Comparison of ENCODE assay signal across 17 cellular contexts in the genomic region with DNA sequence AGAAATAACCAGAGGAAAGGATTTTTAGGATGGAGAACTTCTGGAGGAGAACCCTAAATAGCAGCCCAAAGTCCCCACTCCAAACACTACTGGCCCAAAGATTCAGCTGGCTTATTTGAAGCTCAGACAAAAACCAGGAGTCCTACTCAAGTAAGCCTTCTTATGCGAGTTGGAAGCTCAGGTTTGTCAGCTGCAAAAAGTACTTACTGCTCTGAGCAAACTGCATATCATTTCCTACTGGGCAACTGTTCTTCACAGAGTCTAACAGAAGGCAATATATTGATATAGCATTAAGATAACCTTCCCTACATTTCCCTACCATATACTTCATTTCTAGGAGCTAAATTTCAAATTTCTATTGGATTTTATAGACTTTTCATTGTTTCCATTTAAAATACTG.
DNase-seq lines count a peak whose midpoint lies in the region; ATAC-seq and TF ChIP-seq lines count a peak whose summit lies in the region.
"Had no signal": no experiment of that assay in that cellular context is flagged by ENCODE, and none has a peak within 500 bp of the region (broad histone marks: within the 10 kb centered on the region; RNA-seq: fewer than 3 reads in every experiment).

No MANE protein-coding gene starts in this region.

- H3K4me3 ChIP-seq in BLaER1, result no peak overlapping the region
- H3K4me3 ChIP-seq in OCI-LY1 (ENCODE audit: low read depth, low read length, poor library complexity, severe bottlenecking), result no peak overlapping the region
- H3K4me3 ChIP-seq in gastroesophageal sphincter, result no peak overlapping the region
- no peak overlapping the region for H3K4me3 ChIP-seq in neutrophil (ENCODE audit: low read depth in 1 of 2, low read length in 1 of 2)
- H3K4me3 ChIP-seq in neuronal stem cell (ENCODE audit: low read length in 2 of 2), result no peak overlapping the region
- no peak overlapping the region for H3K4me3 ChIP-seq in stomach
- H3K4me3 ChIP-seq: ascending aorta, colonic mucosa, lung had no signal

- no peak overlapping the region for H2AK5ac ChIP-seq in neuronal stem cell (ENCODE audit: low read depth, low read length)

- TF ChIP-seq CTCF in OCI-LY1 (IDR thresholded peaks at IDR 0.05; ENCODE audit: low read length), result no peak
- TF ChIP-seq CTCF in gastroesophageal sphincter (IDR thresholded peaks at IDR 0.05), result no peak
- TF ChIP-seq CTCF in neutrophil (IDR thresholded peaks at IDR 0.05), result no peak
- TF ChIP-seq CTCF in stomach (IDR thresholded peaks at IDR 0.05), result no peak

- H3K27me3 ChIP-seq in BLaER1, result no peaks in the 10 kb centered on the region
- H3K27me3 ChIP-seq in OCI-LY1 (ENCODE audit: insufficient read depth, low read length), result no peaks in the 10 kb centered on the region
- no peaks in the 10 kb centered on the region for H3K27me3 ChIP-seq in gastroesophageal sphincter
- no peaks in the 10 kb centered on the region for H3K27me3 ChIP-seq in neutrophil
- H3K27me3 ChIP-seq in neuronal stem cell (ENCODE audit: control insufficient read depth in 3 of 3, insufficient read depth in 3 of 3, low read depth in 1 of 3, low read length in 3 of 3), result no peaks in the 10 kb centered on the region
- no peaks in the 10 kb centered on the region for H3K27me3 ChIP-seq in stomach
- H3K27me3 ChIP-seq: ascending aorta, colonic mucosa had no signal

- no peaks in the 10 kb centered on the region for H3K9me2 ChIP-seq in OCI-LY1 (ENCODE audit: low read depth, low read length)

- H3K14ac ChIP-seq in neuronal stem cell (ENCODE audit: low read length), result no peak overlapping the region

- no peak overlapping the region for H2BK15ac ChIP-seq in neuronal stem cell (ENCODE audit: low read length)

- H2BK12ac ChIP-seq in neuronal stem cell (ENCODE audit: low read length), result no peak overlapping the region

- no peak overlapping the region for H3K4ac ChIP-seq in neuronal stem cell (ENCODE audit: low read length)

- H3K9me3 ChIP-seq in BLaER1 (no peaks in the 10 kb centered on the region), OCI-LY1 (ENCODE audit: low read length) (no peaks in the 10 kb centered on the region), gastroesophageal sphincter (no peaks in the 10 kb centered on the region), neutrophil (no peaks in the 10 kb centered on the region), neuronal stem cell (replicated peaks in 1 of 2; ENCODE audit: control insufficient read depth in 2 of 2, insufficient read depth in 1 of 2, low read depth in 1 of 2, low read length in 2 of 2) (no peaks in the 10 kb centered on the region), stomach (no peaks in the 10 kb centered on the region)
- H3K9me3 ChIP-seq: ascending aorta, colonic mucosa had no signal

- H3K4me2 ChIP-seq in BLaER1, result no peak overlapping the region
- H3K4me2 ChIP-seq in OCI-LY1 (ENCODE audit: low read length), result no peak overlapping the region
- no peak overlapping the region for H3K4me2 ChIP-seq in neuronal stem cell (ENCODE audit: insufficient read depth, low read length, poor library complexity, severe bottlenecking)

- ATAC-seq in gastroesophageal sphincter, result no peak
- no peak for ATAC-seq in GM18858 (IDR thresholded peaks at IDR 0.05; ENCODE audit: unreplicated experiment)
- ATAC-seq: WTC11 had no signal

- no peak overlapping the region for H3K18ac ChIP-seq in neuronal stem cell (ENCODE audit: low read length)

- TF ChIP-seq EP300 in gastroesophageal sphincter (IDR thresholded peaks at IDR 0.05) (no peak), stomach (IDR thresholded peaks at IDR 0.05) (no peak)

- peaks cover 17% of the 10 kb centered on the region for H3K4me1 ChIP-seq in BLaER1
- peaks cover 21% of the 10 kb centered on the region for H3K4me1 ChIP-seq in OCI-LY1 (ENCODE audit: insufficient read depth, low read length, severe bottlenecking)
- H3K4me1 ChIP-seq in gastroesophageal sphincter, result peaks cover 0 to 30% (median 15%) of the 10 kb centered on the region in 3 donors
- peaks cover 36 to 38% of the 10 kb centered on the region in 2 experiments for H3K4me1 ChIP-seq in neutrophil (ENCODE audit: control insufficient read depth in 1 of 2, insufficient read depth in 1 of 2, low read depth in 1 of 2, low read length in 1 of 2)
- no peaks in the 10 kb centered on the region for H3K4me1 ChIP-seq in neuronal stem cell (ENCODE audit: control insufficient read depth in 2 of 2, insufficient read depth in 1 of 2, low read depth in 1 of 2, low read length in 2 of 2)
- peaks cover 0 to 24% (median 11%) of the 10 kb centered on the region in 4 donors for H3K4me1 ChIP-seq in stomach
- H3K4me1 ChIP-seq: ascending aorta, colonic mucosa had no signal

- no peak overlapping the region for H3K23ac ChIP-seq in neuronal stem cell (ENCODE audit: low read depth, low read length, poor library complexity)

- no peak overlapping the region for H4K91ac ChIP-seq in neuronal stem cell (ENCODE audit: low read depth, low read length, poor library complexity)

- TF ChIP-seq POLR2A in gastroesophageal sphincter (IDR thresholded peaks at IDR 0.05) (no peak), stomach (IDR thresholded peaks at IDR 0.05) (no peak)

- H2AFZ ChIP-seq in OCI-LY1 (ENCODE audit: low read length) (no peak overlapping the region), neuronal stem cell (ENCODE audit: low read length) (no peak overlapping the region)

- no peak overlapping the region for H2BK5ac ChIP-seq in neuronal stem cell (ENCODE audit: low read length)

- no peaks in the 10 kb centered on the region for H4K20me1 ChIP-seq in BLaER1
- no peaks in the 10 kb centered on the region for H4K20me1 ChIP-seq in OCI-LY1 (ENCODE audit: insufficient read depth, low read length)

- peak overlapping the region; percentile 32; the same call in 1 of the 2 replicates for H3K27ac ChIP-seq in BLaER1
- H3K27ac ChIP-seq in OCI-LY1 (ENCODE audit: low read depth, low read length, poor library complexity, severe bottlenecking), result peak overlapping the region; percentile 54
- H3K27ac ChIP-seq in gastroesophageal sphincter, result peak overlapping the region in 3 of 4 donors; percentile 44 to 67 (median 53)
- peak overlapping the region; percentile 80 for H3K27ac ChIP-seq in neutrophil
- H3K27ac ChIP-seq in neuronal stem cell (replicated peaks; ENCODE audit: low read length), result no peak overlapping the region
- peak overlapping the region in 1 of 5 donors; percentile 38 for H3K27ac ChIP-seq in stomach
- H3K27ac ChIP-seq: ascending aorta, RWPE1 had no signal

- H3K9ac ChIP-seq in BLaER1 (no peak overlapping the region), OCI-LY1 (ENCODE audit: low read length) (no peak overlapping the region), neuronal stem cell (ENCODE audit: low read depth, low read length, poor library complexity) (no peak overlapping the region)

- 14% methylated on average over 1 of the region's 1 CpG; no CpG with 5 or more reads in 1 of the 2 donors for WGBS in gastroesophageal sphincter (ENCODE audit: low coverage in 1 of 2), 2 donors
- WGBS in neuronal stem cell (ENCODE audit: extremely low coverage in 2 of 2, insufficient read length in 2 of 2, insufficient replicate concordance in 1 of 2), 2 donors, result no CpG with 5 or more reads among the region's 1 CpG
- WGBS in stomach, 5 donors, result 46 to 75% (median 61%) methylated on average over 1 of the region's 1 CpG

- H3F3A ChIP-seq in OCI-LY1 (ENCODE audit: insufficient read depth, low read length), result no peaks in the 10 kb centered on the region

- H2BK120ac ChIP-seq in neuronal stem cell (ENCODE audit: low read depth, low read length), result no peak overlapping the region

- no peak overlapping the region for H4K8ac ChIP-seq in neuronal stem cell (ENCODE audit: low read depth, low read length)

- H3K36me3 ChIP-seq in BLaER1 (peaks cover 92% of the 10 kb centered on the region), OCI-LY1 (ENCODE audit: insufficient read depth, low read length) (peaks cover 81% of the 10 kb centered on the region), gastroesophageal sphincter (peaks cover 0 to 25% of the 10 kb centered on the region in 2 donors), neutrophil (peaks cover 91% of the 10 kb centered on the region), neuronal stem cell (replicated peaks in 1 of 2; ENCODE audit: control insufficient read depth in 2 of 2, insufficient read depth in 2 of 2, low read length in 2 of 2) (peaks cover 0 to 6% of the 10 kb centered on the region in 2 donors), stomach (peaks cover 22 to 68% (median 49%) of the 10 kb centered on the region in 4 donors)
- H3K36me3 ChIP-seq: colonic mucosa had no signal

- no peak for DNase-seq in activated CD4-positive, CD25-positive, alpha-beta regulatory T cell (lab: John Stamatoyannopoulos, UW)
- DNase-seq in neuronal stem cell (ENCODE audit: low spot score) (no peak), stomach (no peak)
- DNase-seq: activated effector memory CD4-positive, alpha-beta T cell treated with anti-CD3 and anti-CD28 coated beads, Interleukin-2, amount 50 U/mL, for 16 hours; colonic mucosa; NCI-H146; NCI-H226; NK-92 treated with Interleukin-12 subunit alpha and Interleukin-12 subunit beta, amount 100 ng/mL, for 24 hours had no signal

- intact Hi-C loops in stomach (cut with DNase I; ENCODE audit: low total_unique reads), result no loop called here

- H3K79me1 ChIP-seq in neuronal stem cell (ENCODE audit: low read depth, low read length), result no peaks in the 10 kb centered on the region

- 0 out of 2 replicates have a peak, but pooled peaks cover 3% of the 10 kb centered on the region for H3K79me2 ChIP-seq in OCI-LY1 (ENCODE audit: insufficient read depth, low read length)
